1 cellular context compared by ENCODE assay signal in the genomic region with DNA sequence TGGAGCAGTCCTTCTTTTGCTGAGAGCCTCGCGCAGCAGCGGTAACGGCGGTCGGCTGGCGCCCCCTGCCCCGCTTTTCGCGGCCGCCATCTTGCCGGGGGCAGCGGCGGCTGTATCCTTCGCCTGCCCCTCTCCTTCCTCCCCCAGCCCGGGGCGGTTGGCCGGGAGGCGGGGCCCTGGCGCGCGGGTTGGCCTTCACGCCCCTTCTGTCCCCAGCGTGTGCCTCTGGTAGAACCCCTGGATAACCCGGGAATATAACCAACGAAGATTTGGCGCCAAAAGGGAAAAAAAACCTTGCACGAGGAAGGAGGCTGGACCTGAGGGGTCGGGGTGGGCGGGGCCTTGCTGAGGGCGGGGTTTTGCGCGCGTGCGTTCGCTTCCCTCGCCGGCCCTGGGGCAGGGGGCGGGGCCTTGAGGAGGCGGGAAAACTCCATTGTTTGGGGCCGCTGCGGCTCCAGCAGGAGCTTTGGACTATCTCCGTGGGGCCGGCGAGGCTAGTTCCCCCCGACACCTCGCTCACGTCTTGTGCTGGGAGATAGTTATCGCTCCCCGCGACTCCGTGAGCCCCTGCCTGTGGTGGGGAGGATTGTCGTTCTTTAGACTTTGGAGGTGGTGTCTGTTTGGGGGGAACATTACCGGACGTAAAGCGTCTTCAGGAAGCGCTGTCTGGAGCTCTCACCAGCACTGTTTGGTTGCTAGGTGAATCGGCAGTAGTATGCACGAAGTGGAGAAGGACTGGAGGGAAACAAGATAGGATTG.
TF ChIP-seq lines count a peak whose summit lies in the region.

No MANE protein-coding gene starts in this region.

TF ChIP-seq in HEK293, 187 proteins besides CTCF, POLR2A, EP300 and RAD21 (continued from another document and continues in another):
- TF ChIP-seq, protein P1, sequence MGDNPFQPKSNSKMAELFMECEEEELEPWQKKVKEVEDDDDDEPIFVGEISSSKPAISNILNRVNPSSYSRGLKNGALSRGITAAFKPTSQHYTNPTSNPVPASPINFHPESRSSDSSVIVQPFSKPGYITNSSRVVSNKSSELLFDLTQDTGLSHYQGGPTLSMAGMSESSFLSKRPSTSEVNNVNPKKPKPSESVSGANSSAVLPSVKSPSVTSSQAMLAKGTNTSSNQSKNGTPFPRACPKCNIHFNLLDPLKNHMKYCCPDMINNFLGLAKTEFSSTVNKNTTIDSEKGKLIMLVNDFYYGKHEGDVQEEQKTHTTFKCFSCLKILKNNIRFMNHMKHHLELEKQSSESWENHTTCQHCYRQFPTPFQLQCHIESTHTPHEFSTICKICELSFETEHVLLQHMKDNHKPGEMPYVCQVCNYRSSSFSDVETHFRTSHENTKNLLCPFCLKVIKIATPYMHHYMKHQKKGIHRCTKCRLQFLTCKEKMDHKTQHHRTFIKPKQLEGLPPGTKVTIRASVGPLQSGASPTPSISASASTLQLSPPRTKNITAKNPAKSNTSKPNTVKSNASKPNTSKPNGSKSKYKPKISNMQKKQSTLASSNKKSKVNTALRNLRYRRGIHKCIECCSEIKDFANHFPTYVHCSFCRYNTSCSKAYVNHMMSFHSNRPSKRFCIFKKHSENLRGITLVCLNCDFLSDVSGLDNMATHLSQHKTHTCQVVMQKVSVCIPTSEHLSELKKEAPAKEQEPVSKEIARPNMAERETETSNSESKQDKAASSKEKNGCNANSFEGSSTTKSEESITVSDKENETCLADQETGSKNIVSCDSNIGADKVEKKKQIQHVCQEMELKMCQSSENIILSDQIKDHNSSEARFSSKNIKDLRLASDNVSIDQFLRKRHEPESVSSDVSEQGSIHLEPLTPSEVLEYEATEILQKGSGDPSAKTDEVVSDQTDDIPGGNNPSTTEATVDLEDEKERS (tag by site-specific recombination; IDR thresholded peaks at IDR 0.05): no peak
- TF ChIP-seq, protein P2, sequence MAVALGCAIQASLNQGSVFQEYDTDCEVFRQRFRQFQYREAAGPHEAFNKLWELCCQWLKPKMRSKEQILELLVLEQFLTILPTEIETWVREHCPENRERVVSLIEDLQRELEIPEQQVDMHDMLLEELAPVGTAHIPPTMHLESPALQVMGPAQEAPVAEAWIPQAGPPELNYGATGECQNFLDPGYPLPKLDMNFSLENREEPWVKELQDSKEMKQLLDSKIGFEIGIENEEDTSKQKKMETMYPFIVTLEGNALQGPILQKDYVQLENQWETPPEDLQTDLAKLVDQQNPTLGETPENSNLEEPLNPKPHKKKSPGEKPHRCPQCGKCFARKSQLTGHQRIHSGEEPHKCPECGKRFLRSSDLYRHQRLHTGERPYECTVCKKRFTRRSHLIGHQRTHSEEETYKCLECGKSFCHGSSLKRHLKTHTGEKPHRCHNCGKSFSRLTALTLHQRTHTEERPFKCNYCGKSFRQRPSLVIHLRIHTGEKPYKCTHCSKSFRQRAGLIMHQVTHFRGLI (tag by site-specific recombination; IDR thresholded peaks at IDR 0.05): peak; percentile 67; the same call in 1 of the 2 replicates
- TF ChIP-seq, protein P3, sequence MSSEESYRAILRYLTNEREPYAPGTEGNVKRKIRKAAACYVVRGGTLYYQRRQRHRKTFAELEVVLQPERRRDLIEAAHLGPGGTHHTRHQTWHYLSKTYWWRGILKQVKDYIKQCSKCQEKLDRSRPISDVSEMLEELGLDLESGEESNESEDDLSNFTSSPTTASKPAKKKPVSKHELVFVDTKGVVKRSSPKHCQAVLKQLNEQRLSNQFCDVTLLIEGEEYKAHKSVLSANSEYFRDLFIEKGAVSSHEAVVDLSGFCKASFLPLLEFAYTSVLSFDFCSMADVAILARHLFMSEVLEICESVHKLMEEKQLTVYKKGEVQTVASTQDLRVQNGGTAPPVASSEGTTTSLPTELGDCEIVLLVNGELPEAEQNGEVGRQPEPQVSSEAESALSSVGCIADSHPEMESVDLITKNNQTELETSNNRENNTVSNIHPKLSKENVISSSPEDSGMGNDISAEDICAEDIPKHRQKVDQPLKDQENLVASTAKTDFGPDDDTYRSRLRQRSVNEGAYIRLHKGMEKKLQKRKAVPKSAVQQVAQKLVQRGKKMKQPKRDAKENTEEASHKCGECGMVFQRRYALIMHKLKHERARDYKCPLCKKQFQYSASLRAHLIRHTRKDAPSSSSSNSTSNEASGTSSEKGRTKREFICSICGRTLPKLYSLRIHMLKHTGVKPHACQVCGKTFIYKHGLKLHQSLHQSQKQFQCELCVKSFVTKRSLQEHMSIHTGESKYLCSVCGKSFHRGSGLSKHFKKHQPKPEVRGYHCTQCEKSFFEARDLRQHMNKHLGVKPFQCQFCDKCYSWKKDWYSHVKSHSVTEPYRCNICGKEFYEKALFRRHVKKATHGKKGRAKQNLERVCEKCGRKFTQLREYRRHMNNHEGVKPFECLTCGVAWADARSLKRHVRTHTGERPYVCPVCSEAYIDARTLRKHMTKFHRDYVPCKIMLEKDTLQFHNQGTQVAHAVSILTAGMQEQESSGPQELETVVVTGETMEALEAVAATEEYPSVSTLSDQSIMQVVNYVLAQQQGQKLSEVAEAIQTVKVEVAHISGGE (tag by site-specific recombination; conservative IDR thresholded peaks at IDR 0.05; ENCODE audit: low read depth): peak; percentile 87
- TF ChIP-seq, protein P4, sequence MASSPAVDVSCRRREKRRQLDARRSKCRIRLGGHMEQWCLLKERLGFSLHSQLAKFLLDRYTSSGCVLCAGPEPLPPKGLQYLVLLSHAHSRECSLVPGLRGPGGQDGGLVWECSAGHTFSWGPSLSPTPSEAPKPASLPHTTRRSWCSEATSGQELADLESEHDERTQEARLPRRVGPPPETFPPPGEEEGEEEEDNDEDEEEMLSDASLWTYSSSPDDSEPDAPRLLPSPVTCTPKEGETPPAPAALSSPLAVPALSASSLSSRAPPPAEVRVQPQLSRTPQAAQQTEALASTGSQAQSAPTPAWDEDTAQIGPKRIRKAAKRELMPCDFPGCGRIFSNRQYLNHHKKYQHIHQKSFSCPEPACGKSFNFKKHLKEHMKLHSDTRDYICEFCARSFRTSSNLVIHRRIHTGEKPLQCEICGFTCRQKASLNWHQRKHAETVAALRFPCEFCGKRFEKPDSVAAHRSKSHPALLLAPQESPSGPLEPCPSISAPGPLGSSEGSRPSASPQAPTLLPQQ (tag by site-specific recombination; IDR thresholded peaks at IDR 0.05): 0 out of 2 replicates have a peak, but pooled peaks have one; percentile 9
- TF ChIP-seq ZFP3 (tag by site-specific recombination; IDR thresholded peaks at IDR 0.05; ENCODE audit: low read depth) (peak; percentile 71), ZNF600 (tag by site-specific recombination; IDR thresholded peaks at IDR 0.05) (peak; percentile 85), ZNF416 (tag by site-specific recombination; IDR thresholded peaks at IDR 0.05) (no peak), KLF1 (tag by site-specific recombination; IDR thresholded peaks at IDR 0.05) (peak; percentile 28; the same call in 1 of the 2 replicates), YY2 (tag by site-specific recombination; IDR thresholded peaks at IDR 0.05) (peak; percentile 6), ZNF629 (tag by site-specific recombination; IDR thresholded peaks at IDR 0.05) (peak; percentile 45), GLIS2 (tag by site-specific recombination; IDR thresholded peaks at IDR 0.05) (peak; percentile 82), KLF9 (tag by site-specific recombination; IDR thresholded peaks at IDR 0.05; ENCODE audit: low read depth) (peak; percentile 92), ZNF324 (tag by site-specific recombination; IDR thresholded peaks at IDR 0.05) (no peak), SP2 (tag by site-specific recombination; IDR thresholded peaks at IDR 0.05) (peak; percentile 77), ZNF211 (tag by site-specific recombination; IDR thresholded peaks at IDR 0.05; ENCODE audit: low read depth) (no peak), ZNF394 (tag by site-specific recombination; IDR thresholded peaks at IDR 0.05; ENCODE audit: borderline replicate concordance) (peak; percentile 38; the same call in 1 of the 2 replicates), ZXDB (tag by site-specific recombination; IDR thresholded peaks at IDR 0.05) (peak; percentile 89), SP3 (tag by site-specific recombination; IDR thresholded peaks at IDR 0.05) (peak; percentile 60; the same call in 1 of the 2 replicates), ZBTB20 (tag by site-specific recombination; IDR thresholded peaks at IDR 0.05) (peak; percentile 85; the same call in 1 of the 2 replicates), WT1 (tag by site-specific recombination; IDR thresholded peaks at IDR 0.05) (0 out of 2 replicates have a peak, but pooled peaks have one; percentile 2), ZNF423 (tag by site-specific recombination; IDR thresholded peaks at IDR 0.05) (no peak)
- TF ChIP-seq, protein P5, sequence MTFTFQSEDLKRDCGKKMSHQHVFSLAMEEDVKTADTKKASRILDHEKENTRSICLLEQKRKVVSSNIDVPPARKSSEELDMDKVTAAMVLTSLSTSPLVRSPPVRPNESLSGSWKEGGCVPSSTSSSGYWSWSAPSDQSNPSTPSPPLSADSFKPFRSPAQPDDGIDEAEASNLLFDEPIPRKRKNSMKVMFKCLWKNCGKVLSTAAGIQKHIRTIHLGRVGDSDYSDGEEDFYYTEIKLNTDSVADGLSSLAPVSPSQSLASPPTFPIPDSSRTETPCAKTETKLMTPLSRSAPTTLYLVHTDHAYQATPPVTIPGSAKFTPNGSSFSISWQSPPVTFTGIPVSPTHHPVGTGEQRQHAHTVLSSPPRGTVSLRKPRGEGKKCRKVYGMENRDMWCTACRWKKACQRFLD (tag by site-specific recombination; IDR thresholded peaks at IDR 0.05): 0 out of 2 replicates have a peak, but pooled peaks have one; percentile 10
- TF ChIP-seq, protein P6, sequence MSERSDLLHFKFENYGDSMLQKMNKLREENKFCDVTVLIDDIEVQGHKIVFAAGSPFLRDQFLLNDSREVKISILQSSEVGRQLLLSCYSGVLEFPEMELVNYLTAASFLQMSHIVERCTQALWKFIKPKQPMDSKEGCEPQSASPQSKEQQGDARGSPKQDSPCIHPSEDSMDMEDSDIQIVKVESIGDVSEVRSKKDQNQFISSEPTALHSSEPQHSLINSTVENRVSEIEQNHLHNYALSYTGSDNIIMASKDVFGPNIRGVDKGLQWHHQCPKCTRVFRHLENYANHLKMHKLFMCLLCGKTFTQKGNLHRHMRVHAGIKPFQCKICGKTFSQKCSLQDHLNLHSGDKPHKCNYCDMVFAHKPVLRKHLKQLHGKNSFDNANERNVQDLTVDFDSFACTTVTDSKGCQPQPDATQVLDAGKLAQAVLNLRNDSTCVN (tag by site-specific recombination; optimal IDR thresholded peaks at IDR 0.05): peak; percentile 55
- TF ChIP-seq, protein P7, sequence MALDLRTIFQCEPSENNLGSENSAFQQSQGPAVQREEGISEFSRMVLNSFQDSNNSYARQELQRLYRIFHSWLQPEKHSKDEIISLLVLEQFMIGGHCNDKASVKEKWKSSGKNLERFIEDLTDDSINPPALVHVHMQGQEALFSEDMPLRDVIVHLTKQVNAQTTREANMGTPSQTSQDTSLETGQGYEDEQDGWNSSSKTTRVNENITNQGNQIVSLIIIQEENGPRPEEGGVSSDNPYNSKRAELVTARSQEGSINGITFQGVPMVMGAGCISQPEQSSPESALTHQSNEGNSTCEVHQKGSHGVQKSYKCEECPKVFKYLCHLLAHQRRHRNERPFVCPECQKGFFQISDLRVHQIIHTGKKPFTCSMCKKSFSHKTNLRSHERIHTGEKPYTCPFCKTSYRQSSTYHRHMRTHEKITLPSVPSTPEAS (tag by site-specific recombination; IDR thresholded peaks at IDR 0.05): no peak
- TF ChIP-seq, protein P8, sequence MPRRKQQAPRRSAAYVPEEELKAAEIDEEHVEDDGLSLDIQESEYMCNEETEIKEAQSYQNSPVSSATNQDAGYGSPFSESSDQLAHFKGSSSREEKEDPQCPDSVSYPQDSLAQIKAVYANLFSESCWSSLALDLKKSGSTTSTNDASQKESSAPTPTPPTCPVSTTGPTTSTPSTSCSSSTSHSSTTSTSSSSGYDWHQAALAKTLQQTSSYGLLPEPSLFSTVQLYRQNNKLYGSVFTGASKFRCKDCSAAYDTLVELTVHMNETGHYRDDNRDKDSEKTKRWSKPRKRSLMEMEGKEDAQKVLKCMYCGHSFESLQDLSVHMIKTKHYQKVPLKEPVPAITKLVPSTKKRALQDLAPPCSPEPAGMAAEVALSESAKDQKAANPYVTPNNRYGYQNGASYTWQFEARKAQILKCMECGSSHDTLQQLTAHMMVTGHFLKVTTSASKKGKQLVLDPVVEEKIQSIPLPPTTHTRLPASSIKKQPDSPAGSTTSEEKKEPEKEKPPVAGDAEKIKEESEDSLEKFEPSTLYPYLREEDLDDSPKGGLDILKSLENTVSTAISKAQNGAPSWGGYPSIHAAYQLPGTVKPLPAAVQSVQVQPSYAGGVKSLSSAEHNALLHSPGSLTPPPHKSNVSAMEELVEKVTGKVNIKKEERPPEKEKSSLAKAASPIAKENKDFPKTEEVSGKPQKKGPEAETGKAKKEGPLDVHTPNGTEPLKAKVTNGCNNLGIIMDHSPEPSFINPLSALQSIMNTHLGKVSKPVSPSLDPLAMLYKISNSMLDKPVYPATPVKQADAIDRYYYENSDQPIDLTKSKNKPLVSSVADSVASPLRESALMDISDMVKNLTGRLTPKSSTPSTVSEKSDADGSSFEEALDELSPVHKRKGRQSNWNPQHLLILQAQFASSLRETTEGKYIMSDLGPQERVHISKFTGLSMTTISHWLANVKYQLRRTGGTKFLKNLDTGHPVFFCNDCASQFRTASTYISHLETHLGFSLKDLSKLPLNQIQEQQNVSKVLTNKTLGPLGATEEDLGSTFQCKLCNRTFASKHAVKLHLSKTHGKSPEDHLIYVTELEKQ (tag by site-specific recombination; IDR thresholded peaks at IDR 0.05; ENCODE audit: borderline replicate concordance): peak; percentile 6; the same call in 1 of the 2 replicates
- TF ChIP-seq, protein P9, sequence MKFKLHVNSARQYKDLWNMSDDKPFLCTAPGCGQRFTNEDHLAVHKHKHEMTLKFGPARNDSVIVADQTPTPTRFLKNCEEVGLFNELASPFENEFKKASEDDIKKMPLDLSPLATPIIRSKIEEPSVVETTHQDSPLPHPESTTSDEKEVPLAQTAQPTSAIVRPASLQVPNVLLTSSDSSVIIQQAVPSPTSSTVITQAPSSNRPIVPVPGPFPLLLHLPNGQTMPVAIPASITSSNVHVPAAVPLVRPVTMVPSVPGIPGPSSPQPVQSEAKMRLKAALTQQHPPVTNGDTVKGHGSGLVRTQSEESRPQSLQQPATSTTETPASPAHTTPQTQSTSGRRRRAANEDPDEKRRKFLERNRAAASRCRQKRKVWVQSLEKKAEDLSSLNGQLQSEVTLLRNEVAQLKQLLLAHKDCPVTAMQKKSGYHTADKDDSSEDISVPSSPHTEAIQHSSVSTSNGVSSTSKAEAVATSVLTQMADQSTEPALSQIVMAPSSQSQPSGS (tag by site-specific recombination; IDR thresholded peaks at IDR 0.05; ENCODE audit: low read depth): no peak
- TF ChIP-seq, protein P10, sequence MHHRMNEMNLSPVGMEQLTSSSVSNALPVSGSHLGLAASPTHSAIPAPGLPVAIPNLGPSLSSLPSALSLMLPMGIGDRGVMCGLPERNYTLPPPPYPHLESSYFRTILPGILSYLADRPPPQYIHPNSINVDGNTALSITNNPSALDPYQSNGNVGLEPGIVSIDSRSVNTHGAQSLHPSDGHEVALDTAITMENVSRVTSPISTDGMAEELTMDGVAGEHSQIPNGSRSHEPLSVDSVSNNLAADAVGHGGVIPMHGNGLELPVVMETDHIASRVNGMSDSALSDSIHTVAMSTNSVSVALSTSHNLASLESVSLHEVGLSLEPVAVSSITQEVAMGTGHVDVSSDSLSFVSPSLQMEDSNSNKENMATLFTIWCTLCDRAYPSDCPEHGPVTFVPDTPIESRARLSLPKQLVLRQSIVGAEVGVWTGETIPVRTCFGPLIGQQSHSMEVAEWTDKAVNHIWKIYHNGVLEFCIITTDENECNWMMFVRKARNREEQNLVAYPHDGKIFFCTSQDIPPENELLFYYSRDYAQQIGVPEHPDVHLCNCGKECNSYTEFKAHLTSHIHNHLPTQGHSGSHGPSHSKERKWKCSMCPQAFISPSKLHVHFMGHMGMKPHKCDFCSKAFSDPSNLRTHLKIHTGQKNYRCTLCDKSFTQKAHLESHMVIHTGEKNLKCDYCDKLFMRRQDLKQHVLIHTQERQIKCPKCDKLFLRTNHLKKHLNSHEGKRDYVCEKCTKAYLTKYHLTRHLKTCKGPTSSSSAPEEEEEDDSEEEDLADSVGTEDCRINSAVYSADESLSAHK (tag by site-specific recombination; IDR thresholded peaks at IDR 0.05): no peak
